Comparison of ENCODE assay signal across 1 cellular context in genomic region chr7:73703985-73704639, GRCh38.
TF ChIP-seq lines count a peak whose summit lies in the region.

No MANE protein-coding gene starts in this region.

TF ChIP-seq in K562, 482 proteins besides CTCF, POLR2A, EP300 and RAD21 (continues in another document):
- TF ChIP-seq ASH1L (IDR thresholded peaks at IDR 0.05; ENCODE audit: borderline replicate concordance, low read depth, partially characterized antibody) (no peak), ILF3 (IDR thresholded peaks at IDR 0.05; ENCODE audit: borderline replicate concordance) (no peak), RBM15 (IDR thresholded peaks at IDR 0.05; ENCODE audit: insufficient read depth, low read length) (no peak), ZBTB33 (CRISPR knock-in tag; IDR thresholded peaks at IDR 0.05) (0 out of 2 replicates have a peak, but pooled peaks have one; percentile 34), MYBL2 (IDR thresholded peaks at IDR 0.05; ENCODE audit: low read depth) (no peak), MYBL2 (CRISPR knock-in tag; IDR thresholded peaks at IDR 0.05; ENCODE audit: borderline replicate concordance) (no peak), ZNF134 (CRISPR knock-in tag; conservative IDR thresholded peaks at IDR 0.05) (no peak), HNRNPLL (IDR thresholded peaks at IDR 0.05; ENCODE audit: low read depth, low read length, poor library complexity, severe bottlenecking) (no peak), NR0B1 (IDR thresholded peaks at IDR 0.05; ENCODE audit: partially characterized antibody) (no peak), NCOA6 (IDR thresholded peaks at IDR 0.05) (no peak), TOE1 (IDR thresholded peaks at IDR 0.05; ENCODE audit: borderline replicate concordance) (no peak), TOE1 (CRISPR knock-in tag; IDR thresholded peaks at IDR 0.05; ENCODE audit: borderline replicate concordance, low read depth) (no peak), SRSF3 (IDR thresholded peaks at IDR 0.05; ENCODE audit: insufficient read depth, low read length) (no peak), MIER1 (IDR thresholded peaks at IDR 0.05; ENCODE audit: low read depth) (no peak), ZNF668 (CRISPR knock-in tag; IDR thresholded peaks at IDR 0.05) (no peak), BRD9 (IDR thresholded peaks at IDR 0.05; ENCODE audit: low read depth, partially characterized antibody) (no peak), NFIC (IDR thresholded peaks at IDR 0.05) (peak; percentile 49), E2F6 (IDR thresholded peaks at IDR 0.05; ENCODE audit: borderline replicate concordance in 1 of 2, extremely low read depth in 1 of 2, insufficient read depth in 1 of 2, insufficient read length in 1 of 2, low read depth in 1 of 2, low read length in 1 of 2, poor library complexity in 1 of 2, severe bottlenecking in 1 of 2) (no peak), CCNT2 (IDR thresholded peaks at IDR 0.05; ENCODE audit: borderline replicate concordance, extremely low read depth, insufficient read length, low read depth, low read length) (no peak), CEBPB (tag; IDR thresholded peaks at IDR 0.05) (no peak), MLLT1 (IDR thresholded peaks at IDR 0.05) (peak in 1 of 2 experiments; percentile 87; a peak in 2 of 4 replicates), XRCC5 (IDR thresholded peaks at IDR 0.05; ENCODE audit: low read depth, low read length) (no peak), PHF8 (IDR thresholded peaks at IDR 0.05; ENCODE audit: borderline replicate concordance, low read length) (peak; percentile 34; the same call in 1 of the 2 replicates), ID3 (CRISPR knock-in tag; IDR thresholded peaks at IDR 0.05) (no peak), ID3 (tag; IDR thresholded peaks at IDR 0.05) (no peak), POLR2G (IDR thresholded peaks at IDR 0.05; ENCODE audit: low read depth, low read length) (peak; percentile 49; the same call in 1 of the 2 replicates), EZH2 (IDR thresholded peaks at IDR 0.05; ENCODE audit: borderline replicate concordance, low read depth, low read length) (no peak), ZBTB7A (IDR thresholded peaks at IDR 0.05; ENCODE audit: borderline replicate concordance, control insufficient read depth, low read depth, low read length) (peak; percentile 43; the same call in 1 of the 2 replicates), HOXB6 (CRISPR knock-in tag; IDR thresholded peaks at IDR 0.05; ENCODE audit: borderline replicate concordance) (no peak), VEZF1 (CRISPR knock-in tag; IDR thresholded peaks at IDR 0.05) (peak; percentile 8; the same call in 1 of the 2 replicates), FOXK1 (CRISPR knock-in tag; IDR thresholded peaks at IDR 0.05; ENCODE audit: borderline replicate concordance) (no peak), ZNF3 (CRISPR knock-in tag; IDR thresholded peaks at IDR 0.05) (no peak), ETV6 (IDR thresholded peaks at IDR 0.05; ENCODE audit: borderline replicate concordance in 1 of 2, low read depth in 2 of 2, low read length in 1 of 2) (no peak), ETV6 (CRISPR knock-in tag; IDR thresholded peaks at IDR 0.05; ENCODE audit: borderline replicate concordance) (no peak), KLF13 (tag; IDR thresholded peaks at IDR 0.05; ENCODE audit: borderline replicate concordance, low read depth) (no peak), MBD1 (CRISPR knock-in tag; IDR thresholded peaks at IDR 0.05) (peak; percentile 85; the same call in 1 of the 2 replicates), ZNF592 (IDR thresholded peaks at IDR 0.05) (0 out of 2 replicates have a peak, but pooled peaks have one; percentile 44), ZHX1 (conservative IDR thresholded peaks at IDR 0.05; ENCODE audit: low read length) (no peak), IRF9 (tag; IDR thresholded peaks at IDR 0.05) (no peak), SIN3A (IDR thresholded peaks at IDR 0.05; ENCODE audit: borderline replicate concordance in 2 of 2, control insufficient read depth in 1 of 2, low read depth in 2 of 2, low read length in 2 of 2) (peak in 1 of 2 experiments; percentile 29; a peak in 1 of 4 replicates), GATAD2B (IDR thresholded peaks at IDR 0.05; ENCODE audit: borderline replicate concordance) (no peak)
